In the genomic region with DNA sequence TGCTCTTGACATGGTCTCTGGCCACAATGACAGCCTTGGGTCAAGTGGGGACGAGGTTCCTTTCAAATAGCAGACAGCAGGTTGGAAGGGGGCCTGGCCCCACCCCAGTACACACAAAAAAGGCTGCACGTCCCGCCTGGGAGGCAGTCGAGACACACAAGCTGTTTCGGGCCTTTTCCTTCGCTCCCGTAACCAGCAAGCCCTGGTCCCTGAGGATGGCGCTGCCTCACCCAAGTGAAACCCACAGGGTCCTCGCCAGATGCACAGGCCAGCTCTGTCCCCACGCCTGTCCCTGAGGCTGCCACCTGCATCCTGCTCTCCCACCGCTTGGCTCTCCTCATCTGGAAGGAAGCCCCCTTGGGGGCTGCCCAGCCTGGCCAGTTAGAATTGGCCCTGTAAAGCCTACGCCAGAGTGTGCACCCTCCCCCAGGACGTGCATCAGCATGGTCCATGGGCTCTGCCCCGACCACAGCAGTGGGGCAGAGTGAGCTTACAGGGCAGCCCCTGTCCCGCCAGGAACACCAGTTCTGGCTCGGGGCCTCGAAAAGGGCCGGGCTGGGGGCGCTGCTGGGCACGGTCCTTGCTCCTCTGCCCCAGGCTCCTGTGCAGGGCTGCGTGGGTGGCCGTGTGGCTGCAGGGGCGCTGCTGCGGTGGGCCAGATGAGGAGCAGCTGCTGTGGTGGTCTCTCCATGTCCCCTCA, we compare ENCODE assay signal across 31 cellular contexts. TPM values are rescaled to one million over a fixed set of nuclear protein-coding genes. Genes with fewer than 3 reads are reported as not detected.
DNase-seq lines count a peak whose midpoint lies in the region; ATAC-seq and TF ChIP-seq lines count a peak whose summit lies in the region.
"Had no signal": no experiment of that assay in that cellular context is flagged by ENCODE, and none has a peak within 500 bp of the region (broad histone marks: within the 10 kb centered on the region; RNA-seq: fewer than 3 reads in every experiment).

No MANE protein-coding gene starts in this region.

- intact Hi-C loops in HCT116 (cut with micrococcal nuclease) = no loop called here
- intact Hi-C loops in mucosa of descending colon (cut with DNase I, micrococcal nuclease) = no loop called here
- intact Hi-C loops in upper lobe of right lung (cut with DNase I) = no loop called here

- POLR2A ChIA-PET in HCT116 (lab: Charles Lee) = no interaction called here

- peaks cover 0 to 3% of the 10 kb centered on the region in 2 experiments; a peak in 1 of 4 replicates for H3K4me1 ChIP-seq in HCT116 (ENCODE audit: control insufficient read depth in 1 of 2, insufficient read depth in 2 of 2, low read length in 2 of 2)
- peaks cover 8% of the 10 kb centered on the region for H3K4me1 ChIP-seq in mucosa of descending colon (ENCODE audit: low read depth)
- H3K4me1 ChIP-seq in upper lobe of right lung = peaks cover 6% of the 10 kb centered on the region
- H3K4me1 ChIP-seq: right lobe of liver had no signal

- H3K79me2 ChIP-seq in HCT116 (ENCODE audit: insufficient read depth, low read length) = no peaks in the 10 kb centered on the region
- H3K79me2 ChIP-seq: hepatocyte had no signal

- H3K9me3 ChIP-seq in HCT116 (ENCODE audit: control insufficient read depth in 1 of 2, insufficient read depth in 1 of 2, low read depth in 1 of 2, low read length in 2 of 2) = no peaks in the 10 kb centered on the region
- H3K9me3 ChIP-seq in mucosa of descending colon = no peaks in the 10 kb centered on the region
- H3K9me3 ChIP-seq in upper lobe of right lung = no peaks in the 10 kb centered on the region
- H3K9me3 ChIP-seq: MG63, neutrophil, right lobe of liver had no signal

- H3K4me3 ChIP-seq in HCT116 (replicated peaks in 1 of 2; ENCODE audit: low read depth in 1 of 2, low read length in 2 of 2) (no peak overlapping the region), mucosa of descending colon (no peak overlapping the region), upper lobe of right lung (no peak overlapping the region)
- H3K4me3 ChIP-seq: gastroesophageal sphincter, hepatocyte, MG63, right lobe of liver had no signal

- H3K36me3 ChIP-seq in HCT116 (ENCODE audit: control insufficient read depth in 1 of 2, insufficient read depth in 2 of 2, low read length in 2 of 2) = no peaks in the 10 kb centered on the region
- H3K36me3 ChIP-seq in mucosa of descending colon (ENCODE audit: low read depth) = no peaks in the 10 kb centered on the region
- H3K36me3 ChIP-seq in upper lobe of right lung = no peaks in the 10 kb centered on the region
- H3K36me3 ChIP-seq: brain microvascular endothelial cell, gastroesophageal sphincter, MG63, neutrophil, right lobe of liver had no signal

- no peak for TF ChIP-seq POLR2A in HCT116 (IDR thresholded peaks at IDR 0.05; ENCODE audit: borderline replicate concordance, extremely low read depth, insufficient read depth, insufficient read length)

- H4K20me1 ChIP-seq in HCT116 (ENCODE audit: insufficient read depth) = no peaks in the 10 kb centered on the region

- H2AFZ ChIP-seq in HCT116 (ENCODE audit: low read depth, low read length, poor library complexity, severe bottlenecking) = no peak overlapping the region
- H2AFZ ChIP-seq: hepatocyte had no signal

- no peak for TF ChIP-seq RAD21 in HCT116 (IDR thresholded peaks at IDR 0.05; ENCODE audit: low read depth)

- TF ChIP-seq CTCF in HCT116 (IDR thresholded peaks at IDR 0.05 in 2 of 3, conservative IDR thresholded peaks at IDR 0.05 in 1 of 3; ENCODE audit: borderline replicate concordance in 1 of 3, insufficient read depth in 1 of 3, low read depth in 2 of 3, low read length in 2 of 3) = no peak
- TF ChIP-seq CTCF in mucosa of descending colon (IDR thresholded peaks at IDR 0.05) = no peak
- TF ChIP-seq CTCF in upper lobe of right lung (IDR thresholded peaks at IDR 0.05) = no peak

- no peak overlapping the region for H3K27ac ChIP-seq in HCT116 (ENCODE audit: low read depth, low read length)
- H3K27ac ChIP-seq in upper lobe of right lung = no peak overlapping the region
- H3K27ac ChIP-seq: brain microvascular endothelial cell, gastroesophageal sphincter, hepatocyte, neutrophil, right lobe of liver had no signal

- no peak for DNase-seq in HCT116 (ENCODE audit: low read depth, low spot score)
- peak; percentile 53 for DNase-seq in cerebellar cortex (ENCODE audit: low spot score)
- peak in 2 of 3 donors; percentile 19 to 33 for DNase-seq in mucosa of descending colon
- DNase-seq in upper lobe of right lung = peak; percentile 56
- no peak for DNase-seq in RKO (ENCODE audit: low spot score)
- no peak for DNase-seq in activated CD4-positive, alpha-beta T cell treated with anti-CD3 and anti-CD28 coated beads for 1 hour
- no peak for DNase-seq in DMS 273 treated with DMSO at 0.1 percent for 48 hours (lab: John Stamatoyannopoulos, UW)
- DNase-seq: activated CD4-positive, alpha-beta T cell treated with anti-CD3 and anti-CD28 coated beads for 36 hours; activated CD8-positive, alpha-beta memory T cell treated with anti-CD3 and anti-CD28 coated beads, Interleukin-2, amount 50 U/mL, for 48 hours; activated CD8-positive, alpha-beta T cell treated with anti-CD3 and anti-CD28 coated beads for 36 hours; activated naive CD4-positive, alpha-beta T cell treated with anti-CD3 and anti-CD28 coated beads, Interleukin-2, amount 10 ng/mL, durations not matched to agents 7 days and 5 days; brain microvascular endothelial cell; DND-41; KBM-7; left cardiac atrium; mammary epithelial cell; MG63; NCI-H1105 treated with DMSO at 0.1 percent for 48 hours; NCI-H2029; NCI-H524 treated with DMSO at 0.1 percent for 48 hours; OCI-M1; stimulated activated CD4-positive, alpha-beta T cell treated with anti-CD3 and anti-CD28 coated beads, Interleukin-12 subunit alpha, Interleukin-12 subunit beta, amount 100 ng/mL, for 4 hours; stimulated activated CD4-positive, alpha-beta T cell treated with anti-CD3 and anti-CD28 coated beads, Interleukin-4, amount 100 ng/mL, for 1 hour had no signal

- H3K27me3 ChIP-seq in HCT116 (ENCODE audit: insufficient read depth, low read length) (no peaks in the 10 kb centered on the region), upper lobe of right lung (peaks cover 71% of the 10 kb centered on the region)
- H3K27me3 ChIP-seq: right lobe of liver had no signal

- H3K9me2 ChIP-seq in HCT116 (ENCODE audit: insufficient read depth) = no peaks in the 10 kb centered on the region

- BruUV-seq in HCT116 (replicated peaks; lab: Mats Ljungman, UMichigan) = TSS peak; percentile 57

- RAD21 ChIA-PET in HCT116 (lab: Charles Lee; ENCODE audit: low non-redundant PET in 1 of 2, low total read pairs in 2 of 2, uncharacterized antibody in 2 of 2, unreplicated experiment in 2 of 2) = no interaction called here

- ATAC-seq in HCT116 (no peak), mucosa of descending colon (no peak), upper lobe of right lung (no peak)
- ATAC-seq: activated CD4-positive, alpha-beta T cell treated with anti-CD3 and anti-CD28 coated beads for 36 hours; activated CD8-positive, alpha-beta T cell treated with anti-CD3 and anti-CD28 coated beads for 36 hours; activated T-helper 17 cell treated with anti-CD3 and anti-CD28 coated beads, Interleukin-2, amount 50 U/mL, for 72 hours; gastroesophageal sphincter; left cardiac atrium; right lobe of liver had no signal

- no peak overlapping the region for H3K9ac ChIP-seq in HCT116 (ENCODE audit: low read length)

- CTCF ChIA-PET in HCT116 (lab: Charles Lee) = no interaction called here

- no peak overlapping the region for H3K4me2 ChIP-seq in HCT116 (ENCODE audit: low read length)
- H3K4me2 ChIP-seq: hepatocyte had no signal

TF ChIP-seq in HCT116, 20 proteins besides CTCF, POLR2A, EP300 and RAD21 (continues in another document):
- TF ChIP-seq ZNF274 (IDR thresholded peaks at IDR 0.05; ENCODE audit: low read depth, low read length) (no peak), SRF (IDR thresholded peaks at IDR 0.05; ENCODE audit: low read depth) (no peak), EZH2phosphoT487 (IDR thresholded peaks at IDR 0.05; ENCODE audit: borderline replicate concordance) (no peak), CEBPB (IDR thresholded peaks at IDR 0.05; ENCODE audit: low read depth) (no peak), JUND (IDR thresholded peaks at IDR 0.05) (no peak), POLR2AphosphoS5 (IDR thresholded peaks at IDR 0.05; ENCODE audit: low read depth, low read length) (no peak), MAX (IDR thresholded peaks at IDR 0.05) (no peak), SIN3A (IDR thresholded peaks at IDR 0.05; ENCODE audit: low read depth) (no peak), ELF1 (IDR thresholded peaks at IDR 0.05; ENCODE audit: borderline replicate concordance, low read depth) (no peak), EGR1 (IDR thresholded peaks at IDR 0.05; ENCODE audit: low read depth) (no peak)
- TF ChIP-seq, protein P1, sequence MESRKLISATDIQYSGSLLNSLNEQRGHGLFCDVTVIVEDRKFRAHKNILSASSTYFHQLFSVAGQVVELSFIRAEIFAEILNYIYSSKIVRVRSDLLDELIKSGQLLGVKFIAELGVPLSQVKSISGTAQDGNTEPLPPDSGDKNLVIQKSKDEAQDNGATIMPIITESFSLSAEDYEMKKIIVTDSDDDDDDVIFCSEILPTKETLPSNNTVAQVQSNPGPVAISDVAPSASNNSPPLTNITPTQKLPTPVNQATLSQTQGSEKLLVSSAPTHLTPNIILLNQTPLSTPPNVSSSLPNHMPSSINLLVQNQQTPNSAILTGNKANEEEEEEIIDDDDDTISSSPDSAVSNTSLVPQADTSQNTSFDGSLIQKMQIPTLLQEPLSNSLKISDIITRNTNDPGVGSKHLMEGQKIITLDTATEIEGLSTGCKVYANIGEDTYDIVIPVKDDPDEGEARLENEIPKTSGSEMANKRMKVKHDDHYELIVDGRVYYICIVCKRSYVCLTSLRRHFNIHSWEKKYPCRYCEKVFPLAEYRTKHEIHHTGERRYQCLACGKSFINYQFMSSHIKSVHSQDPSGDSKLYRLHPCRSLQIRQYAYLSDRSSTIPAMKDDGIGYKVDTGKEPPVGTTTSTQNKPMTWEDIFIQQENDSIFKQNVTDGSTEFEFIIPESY (IDR thresholded peaks at IDR 0.05; ENCODE audit: extremely low read depth, insufficient replicate concordance, low read length) = no peak

RNA-seq across cellular contexts. Expression of gene CPLX1, which starts 2.0 kb away (rescaled TPM):
- 14.5 TPM for total RNA-seq in HCT116 (2021; ENCODE audit: unreplicated experiment)
- polyA plus RNA-seq in HCT116 (2012) = 7.4 and 8.1 TPM in 2 replicates
- 1 to 10 TPM; 1.9 to 3.4 (median 2.7) TPM for total RNA-seq in mucosa of descending colon
- 5.2 TPM for total RNA-seq in upper lobe of right lung
- total RNA-seq: activated CD8-positive, alpha-beta T cell treated with anti-CD3 and anti-CD28 coated beads for 36 hours; chondrocyte; HT1080 had no signal
- polyA plus RNA-seq: CD14-positive monocyte had no signal

Comparison
In these comparisons a context has a peak if more than half of its experiments do, and no peak if none do; other contexts are left out.
1. DNase-seq: peak in cerebellar cortex (single experiment), mucosa of descending colon (2 of 3) and upper lobe of right lung (single experiment); none in HCT116 (single experiment), RKO (single experiment), activated CD4-positive, alpha-beta T cell treated with anti-CD3 and anti-CD28 coated beads for 1 hour (single experiment) and DMS 273 treated with DMSO at 0.1 percent for 48 hours (single experiment).